ENCODE assay signal across 35 cellular contexts in genomic region chr1:100222428-100222827, GRCh38.
"Had no signal": no experiment of that assay in that cellular context is flagged by ENCODE, and none has a peak within 500 bp of the region (broad histone marks: within the 10 kb centered on the region; RNA-seq: fewer than 3 reads in every experiment).

No MANE protein-coding gene starts in this region.

- H3K27me3 ChIP-seq: MG63 had no signal

- H3K9me3 ChIP-seq: MG63 had no signal

- DNase-seq: Karpas-422, Kasumi-1, MG63, MM.1S, MV-4-11, NCI-H1048, NCI-H1092, NCI-H1092 treated with DMSO at 0.1 percent for 48 hours, NCI-H1105, NCI-H1105 treated with DMSO at 0.1 percent for 48 hours, NCI-H1417, NCI-H1417 treated with DMSO at 0.1 percent for 48 hours, NCI-H1436, NCI-H1436 treated with DMSO at 0.1 percent for 48 hours, NCI-H146, NCI-H1694, NCI-H1694 treated with DMSO at 0.1 percent for 48 hours, NCI-H187, NCI-H187 treated with DMSO at 0.1 percent for 48 hours, NCI-H1930, NCI-H2029, NCI-H2029 treated with DMSO at 0.1 percent for 48 hours, NCI-H2081, NCI-H2081 treated with DMSO at 0.1 percent for 48 hours, NCI-H2107, NCI-H2171, NCI-H2171 treated with DMSO at 0.1 percent for 48 hours, NCI-H2227 treated with DMSO at 0.1 percent for 48 hours, NCI-H226, NCI-H345, NCI-H446, NCI-H446 treated with DMSO at 0.1 percent for 48 hours, NCI-H510A, NCI-H510A treated with DMSO at 0.1 percent for 48 hours, NCI-H524 had no signal

- H3K4me3 ChIP-seq: MG63 had no signal
